ENCODE assay signal across 8 cellular contexts in genomic region chr1:149928388-149928724, GRCh38. TPM values are rescaled to one million over a fixed set of nuclear protein-coding genes. Genes with fewer than 3 reads are reported as not detected.
DNase-seq lines count a peak whose midpoint lies in the region; ATAC-seq and TF ChIP-seq lines count a peak whose summit lies in the region.

No MANE protein-coding gene starts in this region.

- H2AFZ ChIP-seq in fibroblast of lung (ENCODE audit: low read length), result peak overlapping the region; percentile 50

- TF ChIP-seq CTCF in GM12875 (IDR thresholded peaks at IDR 0.05; ENCODE audit: borderline replicate concordance, insufficient read depth, low read depth, low read length), result no peak
- no peak for TF ChIP-seq CTCF in fibroblast of lung (conservative IDR thresholded peaks at IDR 0.05 in 1 of 2, IDR thresholded peaks at IDR 0.05 in 1 of 2; ENCODE audit: low read depth in 1 of 2, low read length in 2 of 2)
- no peak for TF ChIP-seq CTCF in retinal pigment epithelial cell (conservative IDR thresholded peaks at IDR 0.05; ENCODE audit: low read depth, low read length)

- no peaks in the 10 kb centered on the region for H4K20me1 ChIP-seq in fibroblast of lung (ENCODE audit: control insufficient read depth, extremely low read depth, insufficient read depth, low read length)

- peak overlapping the region; percentile 91 for H3K4me3 ChIP-seq in GM12875 (ENCODE audit: low read depth, low read length)
- peak overlapping the region; percentile 94 for H3K4me3 ChIP-seq in SK-N-MC
- peak overlapping the region; percentile 40 to 85 (median 78) for H3K4me3 ChIP-seq in fibroblast of lung (replicated peaks in 1 of 4; ENCODE audit: control extremely low read depth in 1 of 4, insufficient read depth in 1 of 4, low read depth in 3 of 4, low read length in 4 of 4)
- peak overlapping the region; percentile 91 for H3K4me3 ChIP-seq in retinal pigment epithelial cell (ENCODE audit: low read length)

- ATAC-seq in left lobe of liver (no peak), GM18861 (IDR thresholded peaks at IDR 0.05; ENCODE audit: unreplicated experiment) (no peak)

- H3K27me3 ChIP-seq in fibroblast of lung (ENCODE audit: control insufficient read depth, insufficient read depth, low read length), result no peaks in the 10 kb centered on the region

- H3K9ac ChIP-seq in SK-N-MC (ENCODE audit: insufficient read length) (peak overlapping the region; percentile 96), fibroblast of lung (ENCODE audit: insufficient read depth, low read length) (peak overlapping the region; percentile 83)

- DNase-seq in SK-N-MC (ENCODE audit: low read depth, low spot score) (no peak), fibroblast of lung (ENCODE audit: low read depth in 2 of 2) (no peak), retinal pigment epithelial cell (ENCODE audit: low read depth) (no peak), left lobe of liver (ENCODE audit: low spot score) (no peak), dedifferentiated amniotic fluid mesenchymal stem cell (ENCODE audit: extremely low spot score) (no peak), midbrain (lab: John Stamatoyannopoulos, UW) (no peak)

- peak overlapping the region; percentile 94 for H3K4me2 ChIP-seq in fibroblast of lung (ENCODE audit: extremely low read depth, insufficient read depth, low read length)

- H3K27ac ChIP-seq in SK-N-MC (peak overlapping the region; percentile 91), fibroblast of lung (ENCODE audit: insufficient read depth, low read length) (peak overlapping the region; percentile 93)

- H3K4me1 ChIP-seq in fibroblast of lung (ENCODE audit: control insufficient read depth, extremely low read depth, insufficient read depth, low read length), result peaks cover 10% of the 10 kb centered on the region

- H3K79me2 ChIP-seq in fibroblast of lung (ENCODE audit: control insufficient read depth, insufficient read depth, low read length), result peaks cover 28% of the 10 kb centered on the region

- H3K9me3 ChIP-seq in SK-N-MC (ENCODE audit: low read depth, low read length) (no peaks in the 10 kb centered on the region), fibroblast of lung (ENCODE audit: control insufficient read depth, insufficient read depth, low read depth, low read length) (no peaks in the 10 kb centered on the region)

- peaks cover 35% of the 10 kb centered on the region for H3K36me3 ChIP-seq in SK-N-MC (ENCODE audit: insufficient read depth, low read length)
- peaks cover 22% of the 10 kb centered on the region for H3K36me3 ChIP-seq in fibroblast of lung (ENCODE audit: control insufficient read depth, insufficient read depth, low read length)

RNA-seq across cellular contexts. Expression of gene SF3B4, which starts 0.8 kb away (rescaled TPM):
- total RNA-seq in fibroblast of lung (8.0 and 9.9 TPM in 2 replicates), left lobe of liver (11.5 TPM)
- polyA plus RNA-seq in fibroblast of lung, result 29.9 and 41.2 TPM in 2 replicates
- 48.4 and 79.5 TPM in 2 replicates for polyA plus RNA-seq in fibroblast of lung (2012)
- polyA minus RNA-seq in fibroblast of lung (ENCODE audit: low replicate concordance), result 84.0 and 88.2 TPM in 2 replicates

RNA-seq across cellular contexts. Expression of gene MTMR11, which starts 8.3 kb away (rescaled TPM):
- total RNA-seq in fibroblast of lung (5.6 and 14.0 TPM in 2 replicates), left lobe of liver (1.7 TPM)
- 14.5 and 17.5 TPM in 2 replicates for polyA plus RNA-seq in fibroblast of lung
- 9.8 and 11.7 TPM in 2 replicates for polyA plus RNA-seq in fibroblast of lung (2012)
- polyA minus RNA-seq in fibroblast of lung (ENCODE audit: low replicate concordance), result 24.2 and 42.0 TPM in 2 replicates

RNA-seq across cellular contexts. Expression of gene SV2A, which starts 10.7 kb away (rescaled TPM):
- 17.5 and 39.6 TPM in 2 replicates for total RNA-seq in fibroblast of lung
- polyA plus RNA-seq in fibroblast of lung, result 26.8 and 35.8 TPM in 2 replicates
- 27.8 and 38.7 TPM in 2 replicates for polyA plus RNA-seq in fibroblast of lung (2012)
- polyA minus RNA-seq in fibroblast of lung (ENCODE audit: low replicate concordance), result 84.9 and 114 TPM in 2 replicates
- total RNA-seq in left lobe of liver, result 0.45 TPM

RNA-seq across cellular contexts. Expression of gene BOLA1, which starts 29.0 kb away (rescaled TPM):
- total RNA-seq in fibroblast of lung (10.0 and 12.4 TPM in 2 replicates), left lobe of liver (13.8 TPM)
- 6.4 and 7.0 TPM in 2 replicates for polyA plus RNA-seq in fibroblast of lung
- 9.2 and 12.2 TPM in 2 replicates for polyA plus RNA-seq in fibroblast of lung (2012)
- polyA minus RNA-seq in fibroblast of lung (ENCODE audit: low replicate concordance), result 0.71 and 0.93 TPM in 2 replicates

Comparison
In these comparisons a context has a peak if more than half of its experiments do, and no peak if none do; other contexts are left out.
1. RNA of gene SV2A, which starts 10.7 kb away (total RNA-seq): 17.5 to 39.6 TPM in fibroblast of lung; 0.45 TPM in left lobe of liver (single experiment); every median in the first group is over 10 times any median in the second.
2. Peak in every context shown above with its lines, with median percentiles within 50 percentile points of each other: H3K4me3 ChIP-seq.